In the genomic region with DNA sequence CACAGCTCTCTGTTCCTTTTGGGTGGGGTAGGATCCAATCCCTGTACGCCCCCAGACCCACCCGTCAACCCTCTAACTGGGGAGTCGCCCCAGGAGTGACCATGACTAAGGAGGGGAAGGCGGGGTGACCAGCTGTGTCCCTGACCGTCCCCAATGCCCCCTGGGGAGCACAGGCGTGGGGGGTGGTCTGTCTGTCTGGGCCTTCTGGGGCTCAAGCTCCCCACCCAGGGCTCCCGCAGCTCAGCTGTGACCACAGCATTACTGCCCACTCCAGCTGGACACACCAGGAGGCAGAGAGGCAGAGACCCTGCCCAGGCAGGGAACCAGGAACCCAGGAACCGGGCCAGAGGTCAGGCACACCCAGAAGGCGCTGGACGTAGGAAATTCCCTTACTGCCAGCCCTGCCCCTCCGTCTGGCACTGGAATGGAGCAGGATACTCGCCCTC, we compare ENCODE assay signal across 8 cellular contexts. TPM values are rescaled to one million over a fixed set of nuclear protein-coding genes. Genes with fewer than 3 reads are reported as not detected.
DNase-seq lines count a peak whose midpoint lies in the region; ATAC-seq lines count a peak whose summit lies in the region.
"Had no signal": no experiment of that assay in that cellular context is flagged by ENCODE, and none has a peak within 500 bp of the region (broad histone marks: within the 10 kb centered on the region; RNA-seq: fewer than 3 reads in every experiment).

No MANE protein-coding gene starts in this region.

- POLR2A ChIA-PET in activated naive CD8-positive, alpha-beta T cell treated with anti-CD3 and anti-CD28 coated beads, Interleukin-2, amount 10 ng/mL, durations not matched to agents 7 days and 5 days (lab: Charles Lee), result interaction anchor here (0.7 to 6.5 kb wide), 4 partner anchors 10 to 62 kb away, joined by 3 to 52 read pairs (median 3); a partner anchor contains a TSS

- no peak for DNase-seq in activated naive CD8-positive, alpha-beta T cell treated with anti-CD3 and anti-CD28 coated beads, Interleukin-2, amount 10 ng/mL, durations not matched to agents 7 days and 5 days
- DNase-seq in immature natural killer cell, result no peak
- DNase-seq in substantia nigra (lab: John Stamatoyannopoulos, UW), result peak in 1 of 49 donors; percentile 32
- no peak for DNase-seq in HCEC 1CT
- DNase-seq: KBM-7 had no signal

- H3K4me1 Mint-ChIP-seq in activated naive CD8-positive, alpha-beta T cell treated with anti-CD3 and anti-CD28 coated beads, Interleukin-2, amount 10 ng/mL, durations not matched to agents 7 days and 5 days, result peaks cover 38% of the 10 kb centered on the region
- H3K4me1 Mint-ChIP-seq in immature natural killer cell, result peaks cover 10 to 33% of the 10 kb centered on the region in 2 donors

- ATAC-seq in activated naive CD8-positive, alpha-beta T cell treated with anti-CD3 and anti-CD28 coated beads, Interleukin-2, amount 10 ng/mL, durations not matched to agents 7 days and 5 days (ENCODE audit: low read depth), result no peak
- ATAC-seq in GM19035 (IDR thresholded peaks at IDR 0.05; ENCODE audit: unreplicated experiment), result no peak
- ATAC-seq in GM18868 (IDR thresholded peaks at IDR 0.05; ENCODE audit: unreplicated experiment), result no peak

- H3K27ac Mint-ChIP-seq in activated naive CD8-positive, alpha-beta T cell treated with anti-CD3 and anti-CD28 coated beads, Interleukin-2, amount 10 ng/mL, durations not matched to agents 7 days and 5 days, result peak overlapping the region; percentile 65
- H3K27ac Mint-ChIP-seq in immature natural killer cell, result no peak overlapping the region

- peaks cover 54% of the 10 kb centered on the region for H3K4me1 ChIP-seq in HUES6 (ENCODE audit: control insufficient read depth, insufficient read depth, low read length)

- H3K9ac ChIP-seq in HUES6 (ENCODE audit: low read length), result peak overlapping the region; percentile 73

- no peaks in the 10 kb centered on the region for H3K27me3 ChIP-seq in HUES6 (ENCODE audit: control insufficient read depth, insufficient read depth, low read length)

- no peaks in the 10 kb centered on the region for H3K9me3 Mint-ChIP-seq in activated naive CD8-positive, alpha-beta T cell treated with anti-CD3 and anti-CD28 coated beads, Interleukin-2, amount 10 ng/mL, durations not matched to agents 7 days and 5 days
- no peaks in the 10 kb centered on the region for H3K9me3 Mint-ChIP-seq in immature natural killer cell

- H3K27ac ChIP-seq in HUES6 (ENCODE audit: low read depth, low read length) (no peak overlapping the region), substantia nigra (ENCODE audit: low read depth, low read length, poor library complexity, severe bottlenecking) (peak overlapping the region; percentile 99)

- H3K4me3 Mint-ChIP-seq in activated naive CD8-positive, alpha-beta T cell treated with anti-CD3 and anti-CD28 coated beads, Interleukin-2, amount 10 ng/mL, durations not matched to agents 7 days and 5 days, result peak overlapping the region; percentile 80
- H3K4me3 Mint-ChIP-seq in immature natural killer cell, result peak overlapping the region in 4 of 5 donors; percentile 23 to 74 (median 58)

- H3K36me3 Mint-ChIP-seq in activated naive CD8-positive, alpha-beta T cell treated with anti-CD3 and anti-CD28 coated beads, Interleukin-2, amount 10 ng/mL, durations not matched to agents 7 days and 5 days, result peaks cover 2% of the 10 kb centered on the region
- H3K36me3 Mint-ChIP-seq in immature natural killer cell, result no peaks in the 10 kb centered on the region

- peaks cover 7% of the 10 kb centered on the region; the same call in 1 of the 2 replicates for H3K36me3 ChIP-seq in HUES6 (ENCODE audit: control insufficient read depth, insufficient read depth, low read length)

- peak overlapping the region; percentile 85 for H3K4me3 ChIP-seq in HUES6 (ENCODE audit: low read depth, low read length)

- no peaks in the 10 kb centered on the region for H3K27me3 Mint-ChIP-seq in activated naive CD8-positive, alpha-beta T cell treated with anti-CD3 and anti-CD28 coated beads, Interleukin-2, amount 10 ng/mL, durations not matched to agents 7 days and 5 days
- peaks cover 0 to under 1% (median 0%) of the 10 kb centered on the region in 3 donors for H3K27me3 Mint-ChIP-seq in immature natural killer cell (ENCODE audit: low read depth in 3 of 3)

- no peaks in the 10 kb centered on the region for H3K9me3 ChIP-seq in HUES6 (ENCODE audit: control insufficient read depth, insufficient read depth, low read depth, low read length)

RNA-seq across cellular contexts. Expression of a gene that starts 0.9 kb away (rescaled TPM):
- total RNA-seq in activated naive CD8-positive, alpha-beta T cell treated with anti-CD3 and anti-CD28 coated beads, Interleukin-2, amount 10 ng/mL, durations not matched to agents 7 days and 5 days, result 100 to 1,000 TPM; 107 to 110 TPM
- 1 to 10 TPM in 2 of 3 donors, not detected in 1; 1.5 to 2.5 TPM for polyA plus RNA-seq in immature natural killer cell

RNA-seq across cellular contexts. Expression of a gene that starts 33.7 kb away (rescaled TPM):
- 1 to 10 TPM; 2.4 to 2.8 TPM for total RNA-seq in activated naive CD8-positive, alpha-beta T cell treated with anti-CD3 and anti-CD28 coated beads, Interleukin-2, amount 10 ng/mL, durations not matched to agents 7 days and 5 days
- polyA plus RNA-seq in immature natural killer cell, result 1 to 10 TPM in 2 of 3 donors, under 1 TPM in 1; 0.43 to 2.4 (median 1.2) TPM
